Comparison of ENCODE assay signal across 1 cellular context in the genomic region with DNA sequence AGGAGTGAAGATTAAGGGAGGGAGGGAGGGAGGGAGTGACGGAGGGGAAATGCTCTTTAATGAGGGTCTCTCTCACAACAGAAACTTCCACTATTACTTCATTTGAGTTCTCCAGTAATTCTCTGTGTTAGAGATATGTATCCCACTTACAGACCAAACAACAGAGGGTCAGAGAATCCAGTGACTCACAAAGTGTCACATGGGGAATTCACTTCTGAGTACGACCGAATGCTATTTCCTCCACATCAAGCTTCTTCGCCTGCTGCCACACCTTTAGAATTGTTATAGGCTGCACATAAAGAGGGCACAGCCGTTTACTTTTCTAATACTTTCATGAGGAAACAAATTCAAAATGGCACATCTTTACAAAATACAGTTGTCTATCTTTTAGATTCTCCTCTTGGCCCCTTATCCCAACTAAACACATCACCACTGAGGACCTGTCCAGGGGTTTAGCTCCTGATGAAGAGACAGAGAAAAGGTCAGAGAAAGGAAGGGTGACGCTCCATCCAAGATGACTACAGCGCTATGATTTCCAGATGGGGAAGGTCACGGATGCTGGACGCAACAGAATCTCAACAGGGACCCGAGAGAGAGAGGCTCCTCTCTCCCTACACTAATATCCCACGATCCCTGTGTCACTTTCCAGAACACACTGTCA.
TF ChIP-seq lines count a peak whose summit lies in the region.

No MANE protein-coding gene starts in this region.

TF ChIP-seq in K562, 482 proteins besides CTCF, POLR2A, EP300 and RAD21 (continued from another document):
- TF ChIP-seq POLR3A (IDR thresholded peaks at IDR 0.05; ENCODE audit: borderline replicate concordance, extremely low read depth, insufficient read depth, insufficient read length) (no peak), NR2C1 (IDR thresholded peaks at IDR 0.05) (no peak), NR2C1 (tag; IDR thresholded peaks at IDR 0.05) (0 out of 2 replicates have a peak, but pooled peaks have one; percentile 20), PRPF4 (IDR thresholded peaks at IDR 0.05; ENCODE audit: insufficient read depth, low read depth, low read length, poor library complexity, severe bottlenecking) (no peak), KDM4B (IDR thresholded peaks at IDR 0.05; ENCODE audit: borderline replicate concordance in 2 of 2, low read depth in 1 of 2) (no peak), ZNF311 (CRISPR knock-in tag; IDR thresholded peaks at IDR 0.05) (0 out of 2 replicates have a peak, but pooled peaks have one; percentile 59), MAFF (IDR thresholded peaks at IDR 0.05; ENCODE audit: low read length) (no peak), POLR3G (IDR thresholded peaks at IDR 0.05; ENCODE audit: extremely low read depth, insufficient read length, insufficient replicate concordance) (no peak), ZNF143 (CRISPR knock-in tag; IDR thresholded peaks at IDR 0.05) (no peak)
